In genomic region chr16:50547944-50548658, GRCh38 we compare ENCODE assay signal across 8 cellular contexts. TPM values are rescaled to one million over a fixed set of nuclear protein-coding genes. Genes with fewer than 3 reads are reported as not detected.
DNase-seq lines count a peak whose midpoint lies in the region; ATAC-seq and TF ChIP-seq lines count a peak whose summit lies in the region.

Gene NKD1, plus strand, starts transcription at chr16:50548396. Its CDS starts 158 bp downstream, at chr16:50548554.

- peaks cover 18% of the 10 kb centered on the region for H3K4me1 Mint-ChIP-seq in activated T-cell treated with anti-CD3 and anti-CD28 coated beads, Interleukin-2, amount 50 U/mL, for 72 hours (ENCODE audit: low read depth)
- peaks cover 33% of the 10 kb centered on the region for H3K4me1 Mint-ChIP-seq in nephron

- TF ChIP-seq CTCF in AG04450 (IDR thresholded peaks at IDR 0.05; ENCODE audit: low read depth, low read length): no peak
- TF ChIP-seq CTCF in OCI-LY1 (IDR thresholded peaks at IDR 0.05; ENCODE audit: low read length): no peak
- no peak for TF ChIP-seq CTCF in fibroblast of pulmonary artery (IDR thresholded peaks at IDR 0.05; ENCODE audit: low read length, missing control alignments)
- no peak for TF ChIP-seq CTCF in nephron (IDR thresholded peaks at IDR 0.05; ENCODE audit: unreplicated experiment in 3 of 3)

- no peaks in the 10 kb centered on the region for H3K4me1 ChIP-seq in OCI-LY1 (ENCODE audit: insufficient read depth, low read length, severe bottlenecking)

- ATAC-seq in HG03175 (IDR thresholded peaks at IDR 0.05; ENCODE audit: unreplicated experiment): peak; percentile 78
- ATAC-seq in activated T-cell treated with anti-CD3 and anti-CD28 coated beads, Interleukin-2, amount 50 U/mL, for 72 hours (replicated peaks in 1 of 2): peak; percentile 87 to 89
- ATAC-seq in stimulated activated naive CD8-positive, alpha-beta T cell treated with anti-CD3 and anti-CD28 coated beads, Interleukin-15, Interleukin-2, amounts not matched to agents 100 U/mL and 50 U/mL, for 24 hours: peak; percentile 78

- peak within 1 kb of the TSS; percentile 79 for H3K27ac Mint-ChIP-seq in activated T-cell treated with anti-CD3 and anti-CD28 coated beads, Interleukin-2, amount 50 U/mL, for 72 hours
- no peak within 1 kb of the TSS for H3K27ac Mint-ChIP-seq in nephron

- H3K4me2 ChIP-seq in OCI-LY1 (ENCODE audit: low read length): peak within 1 kb of the TSS; percentile 87

- H3K27me3 Mint-ChIP-seq in activated T-cell treated with anti-CD3 and anti-CD28 coated beads, Interleukin-2, amount 50 U/mL, for 72 hours (ENCODE audit: low read depth): peaks cover 21% of the 10 kb centered on the region
- peaks cover 55% of the 10 kb centered on the region for H3K27me3 Mint-ChIP-seq in nephron (ENCODE audit: low read depth)

- peak within 1 kb of the TSS; percentile 95 to 98 for H3K4me3 Mint-ChIP-seq in activated T-cell treated with anti-CD3 and anti-CD28 coated beads, Interleukin-2, amount 50 U/mL, for 72 hours
- H3K4me3 Mint-ChIP-seq in nephron: peak within 1 kb of the TSS; percentile 85 to 90 (median 90)

- H2AFZ ChIP-seq in OCI-LY1 (ENCODE audit: low read length): no peak within 1 kb of the TSS

- DNase-seq in AG04450 (ENCODE audit: low read depth, low spot score) (no peak), fibroblast of pulmonary artery (ENCODE audit: low read depth) (peak; percentile 24)
- DNase-seq in activated T-cell treated with anti-CD3 and anti-CD28 coated beads, Interleukin-2, amount 50 U/mL, for 72 hours: peak; percentile 75 to 76
- peak; percentile 79 for DNase-seq in stimulated activated naive CD8-positive, alpha-beta T cell treated with anti-CD3 and anti-CD28 coated beads, Interleukin-15, Interleukin-2, amounts not matched to agents 100 U/mL and 50 U/mL, for 24 hours

- peaks cover 3% of the 10 kb centered on the region; the same call in 1 of the 2 replicates for H3K9me3 ChIP-seq in AG04450 (ENCODE audit: control insufficient read depth, insufficient read depth, low read length)
- no peaks in the 10 kb centered on the region for H3K9me3 ChIP-seq in OCI-LY1 (ENCODE audit: low read length)

- peaks cover 60% of the 10 kb centered on the region for H3K27me3 ChIP-seq in AG04450 (ENCODE audit: control insufficient read depth, insufficient read depth, low read length)
- peaks cover 3% of the 10 kb centered on the region; the same call in 1 of the 2 replicates for H3K27me3 ChIP-seq in OCI-LY1 (ENCODE audit: insufficient read depth, low read length)

- peaks cover 8 to 9% of the 10 kb centered on the region in 2 donors for H3K9me3 Mint-ChIP-seq in activated T-cell treated with anti-CD3 and anti-CD28 coated beads, Interleukin-2, amount 50 U/mL, for 72 hours
- H3K9me3 Mint-ChIP-seq in nephron: no peaks in the 10 kb centered on the region

- H3K4me3 ChIP-seq in AG04450 (ENCODE audit: low read depth, low read length): peak within 1 kb of the TSS; percentile 58
- H3K4me3 ChIP-seq in OCI-LY1 (ENCODE audit: low read depth, low read length, poor library complexity, severe bottlenecking): peak within 1 kb of the TSS; percentile 66
- peak within 1 kb of the TSS; percentile 58 for H3K4me3 ChIP-seq in fibroblast of pulmonary artery (replicated peaks; ENCODE audit: low read depth, low read length)

- in situ Hi-C loops in GM18951 (cut with MboI; ENCODE audit: low sequenced_read_pairs, unreplicated experiment): no loop called here

- no peaks in the 10 kb centered on the region for H3F3A ChIP-seq in OCI-LY1 (ENCODE audit: insufficient read depth, low read length)

- H3K36me3 ChIP-seq in OCI-LY1 (ENCODE audit: insufficient read depth, low read length): no peaks in the 10 kb centered on the region

- H3K9ac ChIP-seq in OCI-LY1 (ENCODE audit: low read length): peak within 1 kb of the TSS; percentile 56; the same call in 1 of the 2 replicates

- H4K20me1 ChIP-seq in OCI-LY1 (ENCODE audit: insufficient read depth, low read length): no peaks in the 10 kb centered on the region

- H3K27ac ChIP-seq in AG04450 (ENCODE audit: low read depth, low read length): no peak within 1 kb of the TSS
- H3K27ac ChIP-seq in OCI-LY1 (ENCODE audit: low read depth, low read length, poor library complexity, severe bottlenecking): no peak within 1 kb of the TSS

- CTCF ChIA-PET in AG04450 (lab: Charles Lee): interaction anchor here (1.3 kb wide), 1 partner anchor 117 kb away, joined by 4 read pairs; no protein-coding TSS in a partner anchor

- H3K36me3 Mint-ChIP-seq in activated T-cell treated with anti-CD3 and anti-CD28 coated beads, Interleukin-2, amount 50 U/mL, for 72 hours (ENCODE audit: insufficient read depth in 2 of 2): peaks cover 8 to 10% of the 10 kb centered on the region in 2 donors
- H3K36me3 Mint-ChIP-seq in nephron (ENCODE audit: low read depth): peaks cover 11% of the 10 kb centered on the region

- peak; percentile 46 for TF ChIP-seq POLR2A in GM18951 (IDR thresholded peaks at IDR 0.05; ENCODE audit: extremely low read depth, insufficient read depth, insufficient read length)

- H3K79me2 ChIP-seq in OCI-LY1 (ENCODE audit: insufficient read depth, low read length): no peaks in the 10 kb centered on the region

- no peaks in the 10 kb centered on the region for H3K9me2 ChIP-seq in OCI-LY1 (ENCODE audit: low read depth, low read length)

- POLR2A ChIA-PET in AG04450 (lab: Yijun Ruan, JAX): no interaction called here

RNA-seq across cellular contexts. Expression of gene NKD1, which starts in this region (rescaled TPM):
- polyA plus RNA-seq in AG04450 (2011; rRNA removed): not detected in 2 replicates
- not detected in 2 replicates for polyA minus RNA-seq in AG04450 (2011; rRNA and poly(A)+ RNA removed)
- total RNA-seq in activated T-cell treated with anti-CD3 and anti-CD28 coated beads, Interleukin-2, amount 50 U/mL, for 72 hours: 1 to 10 TPM in 1 of 2 donors, under 1 TPM in 1; 0.96 to 2.4 TPM
